In genomic region chr5:1326547-1326902, GRCh38 we compare ENCODE assay signal across 13 cellular contexts. TPM values are rescaled to one million over a fixed set of nuclear protein-coding genes. Genes with fewer than 3 reads are reported as not detected.
DNase-seq lines count a peak whose midpoint lies in the region; ATAC-seq and TF ChIP-seq lines count a peak whose summit lies in the region.
"Not testable (repeated sequence)": the region's sequence is repeated elsewhere in the genome, so short reads cannot be mapped to it uniquely, and the experiment has no call there.
"Had no signal": no experiment of that assay in that cellular context is flagged by ENCODE, and none has a peak within 500 bp of the region (broad histone marks: within the 10 kb centered on the region; RNA-seq: fewer than 3 reads in every experiment).

No MANE protein-coding gene starts in this region.

- TF ChIP-seq RAD21 in HCT116 (IDR thresholded peaks at IDR 0.05; ENCODE audit: low read depth) = not testable (repeated sequence)

- H3K4me1 Mint-ChIP-seq in activated T-helper 17 cell treated with anti-CD3 and anti-CD28 coated beads, Interleukin-2, amount 50 U/mL, for 72 hours = peaks cover 27% of the 10 kb centered on the region
- peaks cover 28% of the 10 kb centered on the region for H3K4me1 Mint-ChIP-seq in nephron progenitor cell

- H3K9ac ChIP-seq in HCT116 (ENCODE audit: low read length) = not testable (repeated sequence)

- not testable (repeated sequence) for BruUV-seq in HCT116 (replicated peaks; lab: Mats Ljungman, UMichigan)

- not testable (repeated sequence) for H3K9me3 ChIP-seq in HCT116 (ENCODE audit: control insufficient read depth in 1 of 2, insufficient read depth in 1 of 2, low read depth in 1 of 2, low read length in 2 of 2); RWPE2 (ENCODE audit: severe bottlenecking); hepatocyte (ENCODE audit: low read depth)

- POLR2A ChIA-PET in HCT116 (lab: Charles Lee) = not testable (repeated sequence)

- H3K27me3 Mint-ChIP-seq in activated T-helper 17 cell treated with anti-CD3 and anti-CD28 coated beads, Interleukin-2, amount 50 U/mL, for 72 hours = not testable (repeated sequence)
- H3K27me3 Mint-ChIP-seq in nephron progenitor cell (ENCODE audit: low read depth, poor library complexity) = peaks cover 12% of the 10 kb centered on the region

- H2AFZ ChIP-seq in HCT116 (ENCODE audit: low read depth, low read length, poor library complexity, severe bottlenecking); hepatocyte: not testable (repeated sequence)

- peak overlapping the region; percentile 68 for H3K27ac Mint-ChIP-seq in activated T-helper 17 cell treated with anti-CD3 and anti-CD28 coated beads, Interleukin-2, amount 50 U/mL, for 72 hours
- H3K27ac Mint-ChIP-seq in nephron progenitor cell = peak overlapping the region; percentile 99

- H3K4me2 ChIP-seq in HCT116 (ENCODE audit: low read length) = peak overlapping the region; percentile 64
- H3K4me2 ChIP-seq in hepatocyte = not testable (repeated sequence)

- peaks cover 74% of the 10 kb centered on the region for H3K36me3 Mint-ChIP-seq in activated T-helper 17 cell treated with anti-CD3 and anti-CD28 coated beads, Interleukin-2, amount 50 U/mL, for 72 hours (ENCODE audit: low read depth)
- H3K36me3 Mint-ChIP-seq in nephron progenitor cell (ENCODE audit: low read depth) = peaks cover 48% of the 10 kb centered on the region

- WGBS in hepatocyte (ENCODE audit: low lambda C conversion rate, missing lambda C conversion rate) = 95% methylated on average over 6 of the region's 6 CpGs

- CTCF ChIA-PET in HCT116 (lab: Charles Lee) = interaction anchor here (0.5 kb wide), 1 partner anchor 143 kb away, joined by 3 read pairs; no protein-coding TSS in a partner anchor

- RAD21 ChIA-PET in HCT116 (lab: Charles Lee; ENCODE audit: low non-redundant PET in 1 of 2, low total read pairs in 2 of 2, uncharacterized antibody in 2 of 2, unreplicated experiment in 2 of 2) = not testable (repeated sequence)

- H3K27ac ChIP-seq in 22Rv1 (peak overlapping the region; percentile 66), RWPE2 (ENCODE audit: poor library complexity, severe bottlenecking) (peak overlapping the region; percentile 100), hepatocyte (peak overlapping the region; percentile 80), temporal lobe (ENCODE audit: low read depth, low read length) (peak overlapping the region; percentile 17)
- not testable (repeated sequence) for H3K27ac ChIP-seq in HCT116 (ENCODE audit: low read depth, low read length)

- intact Hi-C loops in HCT116 (cut with micrococcal nuclease) = not testable (repeated sequence)

- peaks cover 20 to 35% of the 10 kb centered on the region in 2 experiments for H3K4me1 ChIP-seq in HCT116 (ENCODE audit: control insufficient read depth in 1 of 2, insufficient read depth in 2 of 2, low read length in 2 of 2)
- H3K4me1 ChIP-seq in RWPE2 (ENCODE audit: insufficient read depth, poor library complexity, severe bottlenecking) = peaks cover 40% of the 10 kb centered on the region
- not testable (repeated sequence) for H3K4me1 ChIP-seq in hepatocyte (ENCODE audit: insufficient read depth)

- TF ChIP-seq POLR2A in HCT116 (IDR thresholded peaks at IDR 0.05; ENCODE audit: borderline replicate concordance, extremely low read depth, insufficient read depth, insufficient read length) = not testable (repeated sequence)

- TF ChIP-seq CTCF in 22Rv1 (IDR thresholded peaks at IDR 0.05); HCT116 (IDR thresholded peaks at IDR 0.05 in 2 of 3, conservative IDR thresholded peaks at IDR 0.05 in 1 of 3; ENCODE audit: borderline replicate concordance in 1 of 3, insufficient read depth in 1 of 3, low read depth in 2 of 3, low read length in 2 of 3); RWPE2 (IDR thresholded peaks at IDR 0.05; ENCODE audit: poor library complexity, severe bottlenecking); hepatocyte (IDR thresholded peaks at IDR 0.05; ENCODE audit: poor library complexity); nephron progenitor cell (IDR thresholded peaks at IDR 0.05): not testable (repeated sequence)

- H3K9me3 Mint-ChIP-seq in activated T-helper 17 cell treated with anti-CD3 and anti-CD28 coated beads, Interleukin-2, amount 50 U/mL, for 72 hours = not testable (repeated sequence)
- H3K9me3 Mint-ChIP-seq in nephron progenitor cell = peaks cover 25% of the 10 kb centered on the region

- H3K79me2 ChIP-seq in HCT116 (ENCODE audit: insufficient read depth, low read length) = peaks cover 16% of the 10 kb centered on the region; the same call in 1 of the 2 replicates
- not testable (repeated sequence) for H3K79me2 ChIP-seq in hepatocyte

- ATAC-seq in HCT116; RWPE2 (ENCODE audit: low read depth); activated T-helper 17 cell treated with anti-CD3 and anti-CD28 coated beads, Interleukin-2, amount 50 U/mL, for 72 hours (replicated peaks): not testable (repeated sequence)

- H3K9me2 ChIP-seq in HCT116 (ENCODE audit: insufficient read depth); hepatocyte (replicated peaks; ENCODE audit: insufficient read depth): not testable (repeated sequence)

- H3K36me3 ChIP-seq in HCT116 (ENCODE audit: control insufficient read depth in 1 of 2, insufficient read depth in 2 of 2, low read length in 2 of 2) (peaks cover 9 to 42% of the 10 kb centered on the region in 2 experiments; a peak in 3 of 4 replicates), RWPE2 (ENCODE audit: low read depth) (peaks cover 56% of the 10 kb centered on the region)
- not testable (repeated sequence) for H3K36me3 ChIP-seq in hepatocyte (replicated peaks; ENCODE audit: insufficient read depth, low read depth)

- not testable (repeated sequence) for DNase-seq in HCT116 (ENCODE audit: low read depth, low spot score); RWPE2 (ENCODE audit: low spot score); hepatocyte (ENCODE audit: low spot score); nephron progenitor cell
- DNase-seq in cerebellar cortex (ENCODE audit: low spot score) = peak; percentile 19

- H4K20me1 ChIP-seq in HCT116 (ENCODE audit: insufficient read depth); hepatocyte (ENCODE audit: insufficient read depth, poor library complexity, severe bottlenecking): not testable (repeated sequence)

- not testable (repeated sequence) for H3K27me3 ChIP-seq in HCT116 (ENCODE audit: insufficient read depth, low read length); RWPE2 (ENCODE audit: insufficient read depth, poor library complexity, severe bottlenecking); hepatocyte

- H3K4me3 ChIP-seq in HCT116 (replicated peaks in 1 of 2; ENCODE audit: low read depth in 1 of 2, low read length in 2 of 2); RWPE2 (ENCODE audit: severe bottlenecking); hepatocyte: not testable (repeated sequence)

- H3K4me3 Mint-ChIP-seq in activated T-helper 17 cell treated with anti-CD3 and anti-CD28 coated beads, Interleukin-2, amount 50 U/mL, for 72 hours = not testable (repeated sequence)
- peak overlapping the region; percentile 43 for H3K4me3 Mint-ChIP-seq in nephron progenitor cell

RNA-seq across cellular contexts. Expression of gene CLPTM1L, which starts 18.4 kb away (rescaled TPM):
- total RNA-seq in HCT116 (2021; ENCODE audit: unreplicated experiment) (98.4 TPM), hepatocyte (99.3 and 130 TPM in 2 replicates), temporal lobe (79.2 TPM)
- polyA plus RNA-seq in HCT116 (2012) = 76.0 and 80.6 TPM in 2 replicates
- total RNA-seq in activated T-helper 17 cell treated with anti-CD3 and anti-CD28 coated beads, Interleukin-2, amount 50 U/mL, for 72 hours = 100 to 1,000 TPM in 1 of 2 donors, 10 to 100 TPM in 1; 42.3 to 118 TPM
- polyA plus RNA-seq in hepatocyte = 129 and 143 TPM in 2 replicates

RNA-seq across cellular contexts. Expression of gene TERT, which starts 31.7 kb away (rescaled TPM):
- total RNA-seq in HCT116 (2021; ENCODE audit: unreplicated experiment) (6.9 TPM), hepatocyte (not detected in 2 replicates), temporal lobe (not detected)
- polyA plus RNA-seq in HCT116 (2012) = 2.4 and 3.1 TPM in 2 replicates
- total RNA-seq in activated T-helper 17 cell treated with anti-CD3 and anti-CD28 coated beads, Interleukin-2, amount 50 U/mL, for 72 hours = 1 to 10 TPM; 4.6 to 9.1 TPM
- polyA plus RNA-seq in hepatocyte = 0.08 TPM in 1 of 2 replicates, not detected in the other
- total RNA-seq: frontal cortex, heart right ventricle, mucosa of gallbladder, Right ventricle myocardium inferior had no signal
- polyA plus RNA-seq: CD4-positive, CD25-positive, alpha-beta regulatory T cell; heart right ventricle had no signal
